In the genomic region with DNA sequence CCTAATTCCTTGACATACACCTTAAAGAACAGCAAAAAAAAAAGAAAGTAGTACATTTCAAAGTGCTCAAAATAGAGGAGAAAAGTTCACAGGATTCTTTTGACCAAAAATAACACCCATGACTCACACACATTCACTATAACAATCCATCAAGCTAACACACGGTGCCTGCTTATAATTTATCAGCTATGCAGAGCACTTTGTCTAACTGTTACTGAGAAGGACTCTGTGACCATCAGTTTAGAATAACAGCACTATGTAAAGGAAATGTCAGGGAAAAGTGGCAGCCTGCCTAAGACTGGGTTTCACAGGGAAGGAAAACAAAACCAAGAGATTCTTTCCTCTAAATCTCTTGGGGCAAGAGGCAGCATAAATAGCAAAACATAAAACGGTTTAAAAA, we compare ENCODE assay signal across 10 cellular contexts. TPM values are rescaled to one million over a fixed set of nuclear protein-coding genes. Genes with fewer than 3 reads are reported as not detected.
DNase-seq lines count a peak whose midpoint lies in the region; ATAC-seq and TF ChIP-seq lines count a peak whose summit lies in the region.
"Had no signal": no experiment of that assay in that cellular context is flagged by ENCODE, and none has a peak within 500 bp of the region (broad histone marks: within the 10 kb centered on the region; RNA-seq: fewer than 3 reads in every experiment).

No MANE protein-coding gene starts in this region.

- H3K27me3 ChIP-seq in left lung, result no peaks in the 10 kb centered on the region
- H3K27me3 ChIP-seq in transverse colon, result no peaks in the 10 kb centered on the region
- no peaks in the 10 kb centered on the region for H3K27me3 ChIP-seq in WERI-Rb-1 (ENCODE audit: insufficient read depth, low read depth, severe bottlenecking)

- H3K27ac ChIP-seq in left lung, result no peak overlapping the region
- H3K27ac ChIP-seq in transverse colon, result peak overlapping the region; percentile 31 to 61 (median 50)
- no peak overlapping the region for H3K27ac ChIP-seq in WERI-Rb-1

- intact Hi-C loops in left lung (cut with DNase I) (no loop called here), transverse colon (cut with DNase I; ENCODE audit: low total_unique reads) (no loop called here)

- DNase-seq in dermis blood vessel endothelial cell (peak; percentile 53), left lung (no peak), transverse colon (no peak), WERI-Rb-1 (no peak), DMS 273 treated with DMSO at 0.1 percent for 48 hours (lab: John Stamatoyannopoulos, UW) (no peak)
- DNase-seq in stimulated activated CD4-positive, alpha-beta T cell treated with anti-CD3 and anti-CD28 coated beads, Interleukin-15, amount 100 ng/mL, for 24 hours, result no peak
- no peak for DNase-seq in activated T-cell treated with anti-CD3 and anti-CD28 coated beads, Interleukin-2, amount 50 U/mL, for 72 hours
- DNase-seq: NCI-H446, posterior cingulate gyrus had no signal

- WGBS in transverse colon (ENCODE audit: low coverage in 1 of 2), 2 donors, result 13 to 36% methylated on average over 2 of the region's 2 CpGs

- no peak for TF ChIP-seq POLR2A in transverse colon (IDR thresholded peaks at IDR 0.05)

- ATAC-seq in HG03432 (IDR thresholded peaks at IDR 0.05; ENCODE audit: unreplicated experiment) (peak; percentile 27), left lung (peak; percentile 50)
- no peak for ATAC-seq in activated T-cell treated with anti-CD3 and anti-CD28 coated beads, Interleukin-2, amount 50 U/mL, for 72 hours (replicated peaks in 1 of 2)

- H3K36me3 ChIP-seq in left lung (peaks cover 0 to under 1% of the 10 kb centered on the region in 2 donors), transverse colon (no peaks in the 10 kb centered on the region), WERI-Rb-1 (no peaks in the 10 kb centered on the region)

- H3K4me3 Mint-ChIP-seq in activated T-cell treated with anti-CD3 and anti-CD28 coated beads, Interleukin-2, amount 50 U/mL, for 72 hours, result no peak overlapping the region

- no peak for TF ChIP-seq CTCF in left lung (IDR thresholded peaks at IDR 0.05)
- no peak for TF ChIP-seq CTCF in transverse colon (IDR thresholded peaks at IDR 0.05)
- no peak for TF ChIP-seq CTCF in WERI-Rb-1 (IDR thresholded peaks at IDR 0.05; ENCODE audit: low read depth, low read length)

- in situ Hi-C loops in transverse colon (cut with MboI; ENCODE audit: low pct_ligation_motif_present in 1 of 4, low pct_unique_long_range_greater_than_20kb in 1 of 4, low sequenced_read_pairs in 3 of 4), result no loop called here

- no peaks in the 10 kb centered on the region for H3K36me3 Mint-ChIP-seq in activated T-cell treated with anti-CD3 and anti-CD28 coated beads, Interleukin-2, amount 50 U/mL, for 72 hours (ENCODE audit: insufficient read depth in 2 of 2)

- no peak for TF ChIP-seq EP300 in transverse colon (IDR thresholded peaks at IDR 0.05; ENCODE audit: low read depth)

- peaks cover 0 to 10% of the 10 kb centered on the region in 2 donors for H3K9me3 ChIP-seq in left lung
- H3K9me3 ChIP-seq in transverse colon, result peaks cover 0 to 1% of the 10 kb centered on the region in 2 donors
- H3K9me3 ChIP-seq in WERI-Rb-1 (ENCODE audit: severe bottlenecking), result peaks cover 3% of the 10 kb centered on the region

- H3K4me1 ChIP-seq in left lung, result peaks cover 0 to 2% of the 10 kb centered on the region in 2 donors
- H3K4me1 ChIP-seq in transverse colon, result peaks cover 0 to 14% (median 3%) of the 10 kb centered on the region in 4 donors

- peaks cover 2% of the 10 kb centered on the region in 2 donors for H3K9me3 Mint-ChIP-seq in activated T-cell treated with anti-CD3 and anti-CD28 coated beads, Interleukin-2, amount 50 U/mL, for 72 hours

- H3K27ac Mint-ChIP-seq in activated T-cell treated with anti-CD3 and anti-CD28 coated beads, Interleukin-2, amount 50 U/mL, for 72 hours, result no peak overlapping the region

- H3K4me1 Mint-ChIP-seq in activated T-cell treated with anti-CD3 and anti-CD28 coated beads, Interleukin-2, amount 50 U/mL, for 72 hours (ENCODE audit: low read depth), result no peaks in the 10 kb centered on the region

- peaks cover 9% of the 10 kb centered on the region for H3K27me3 Mint-ChIP-seq in activated T-cell treated with anti-CD3 and anti-CD28 coated beads, Interleukin-2, amount 50 U/mL, for 72 hours (ENCODE audit: low read depth)

- H3K4me3 ChIP-seq in left lung, result no peak overlapping the region
- no peak overlapping the region for H3K4me3 ChIP-seq in transverse colon
- H3K4me3 ChIP-seq in WERI-Rb-1 (ENCODE audit: low read depth, low read length), result no peak overlapping the region

RNA-seq across cellular contexts. Expression of a gene that starts 54.8 kb away (rescaled TPM):
- total RNA-seq in dermis blood vessel endothelial cell (13.3 and 16.9 TPM in 2 replicates), left lung (10 to 100 TPM; 21.8 to 24.6 TPM), transverse colon (1 to 10 TPM; 3.4 to 10.0 (median 7.7) TPM)
- total RNA-seq in activated T-cell treated with anti-CD3 and anti-CD28 coated beads, Interleukin-2, amount 50 U/mL, for 72 hours, result under 1 TPM; 0.19 to 0.24 TPM

Comparison
In these comparisons a context has a peak if more than half of its experiments do, and no peak if none do; other contexts are left out.
1. ATAC-seq: peak in HG03432 (single experiment) and left lung (single experiment); none in activated T-cell treated with anti-CD3 and anti-CD28 coated beads, Interleukin-2, amount 50 U/mL, for 72 hours (0 of 2).
2. H3K27ac ChIP-seq: peak in transverse colon (4 of 4); none in left lung (0 of 2) and WERI-Rb-1 (single experiment).